ENCODE assay signal across 14 cellular contexts in the genomic region with DNA sequence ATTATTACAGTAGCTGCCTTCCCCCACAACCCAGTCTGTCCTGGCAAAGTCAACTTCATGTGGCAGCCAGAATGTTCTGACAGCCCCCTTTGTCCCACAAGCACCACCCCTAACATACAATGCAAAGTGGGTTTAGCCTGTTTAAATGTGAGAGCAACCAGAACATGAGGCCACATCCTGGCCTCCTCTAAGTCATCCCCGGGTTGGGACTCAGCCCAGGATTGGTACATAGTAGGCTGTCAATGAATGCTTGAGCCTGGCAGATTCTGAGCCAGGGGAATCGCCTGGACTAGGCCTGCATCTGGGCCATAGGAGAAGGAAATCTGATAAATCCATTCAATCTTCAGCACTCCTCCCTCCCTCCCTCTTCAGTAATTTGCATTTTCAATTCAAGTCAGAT. TPM values are rescaled to one million over a fixed set of nuclear protein-coding genes. Genes with fewer than 3 reads are reported as not detected.
DNase-seq lines count a peak whose midpoint lies in the region; ATAC-seq, FAIRE-seq and TF ChIP-seq lines count a peak whose summit lies in the region.
"Had no signal": no experiment of that assay in that cellular context is flagged by ENCODE, and none has a peak within 500 bp of the region (broad histone marks: within the 10 kb centered on the region; RNA-seq: fewer than 3 reads in every experiment).

No MANE protein-coding gene starts in this region.

- H3K9me3 ChIP-seq in A549 (no peaks in the 10 kb centered on the region), H9 (ENCODE audit: control insufficient read depth, low read depth, low read length) (no peaks in the 10 kb centered on the region), hepatocyte (ENCODE audit: low read depth) (no peaks in the 10 kb centered on the region), tibial nerve (no peaks in the 10 kb centered on the region)
- H3K9me3 ChIP-seq: heart right ventricle, tibial artery had no signal

- no peaks in the 10 kb centered on the region for H3K79me1 ChIP-seq in H9 (ENCODE audit: insufficient read depth, low read depth, low read length, poor library complexity, severe bottlenecking)

- H3K4me3 ChIP-seq in A549 (no peak overlapping the region), hepatocyte (no peak overlapping the region), tibial nerve (no peak overlapping the region)
- H3K4me3 ChIP-seq: heart right ventricle, tibial artery had no signal

- no peak overlapping the region for H3K56ac ChIP-seq in H9 (ENCODE audit: insufficient read length, low read depth, low read length)

- peak overlapping the region in 2 of 3 experiments; percentile 29 to 88; a peak in 2 of 7 replicates for H3K27ac Mint-ChIP-seq in H9
- peak overlapping the region; percentile 83 for H3K27ac Mint-ChIP-seq in activated CD4-positive, alpha-beta memory T cell treated with anti-CD3 and anti-CD28 coated beads, Interleukin-2, amount 10 ng/mL, durations not matched to agents 7 days and 5 days
- H3K27ac Mint-ChIP-seq: activated B cell treated with CpG ODN at 0.5 μM for 24 hours; dendritic cell treated with granulocyte-macrophage colony-stimulating factor and Interleukin-4, amounts not matched to agents 40 ng/mL and 50 ng/mL, for 4 days had no signal

- TF ChIP-seq CTCF in A549 (IDR thresholded peaks at IDR 0.05) (no peak), H9 (conservative IDR thresholded peaks at IDR 0.05) (no peak), hepatocyte (IDR thresholded peaks at IDR 0.05; ENCODE audit: poor library complexity) (no peak), tibial nerve (IDR thresholded peaks at IDR 0.05) (no peak)

- H2BK12ac ChIP-seq in H9 (ENCODE audit: insufficient read length, low read depth, low read length): no peak overlapping the region

- H3K79me2 ChIP-seq in H9 (ENCODE audit: insufficient read depth, low read length): no peaks in the 10 kb centered on the region
- H3K79me2 ChIP-seq in hepatocyte: no peaks in the 10 kb centered on the region

- H3K4me3 Mint-ChIP-seq in H9: 0 out of 5 replicates have a peak overlapping the region, but pooled peaks of 1 of the 2 experiments have one; percentile 17
- peak overlapping the region; percentile 8 for H3K4me3 Mint-ChIP-seq in activated CD4-positive, alpha-beta memory T cell treated with anti-CD3 and anti-CD28 coated beads, Interleukin-2, amount 10 ng/mL, durations not matched to agents 7 days and 5 days
- H3K4me3 Mint-ChIP-seq: activated B cell treated with CpG ODN at 0.5 μM for 24 hours; dendritic cell treated with granulocyte-macrophage colony-stimulating factor and Interleukin-4, amounts not matched to agents 40 ng/mL and 50 ng/mL, for 4 days had no signal

- no peak overlapping the region for H4K91ac ChIP-seq in H9 (ENCODE audit: insufficient read length, low read depth, low read length)

- peaks cover 61 to 65% of the 10 kb centered on the region in 2 experiments for H3K4me1 Mint-ChIP-seq in H9
- peaks cover 58% of the 10 kb centered on the region for H3K4me1 Mint-ChIP-seq in activated CD4-positive, alpha-beta memory T cell treated with anti-CD3 and anti-CD28 coated beads, Interleukin-2, amount 10 ng/mL, durations not matched to agents 7 days and 5 days

- H2BK120ac ChIP-seq in H9 (ENCODE audit: low read depth, low read length, poor library complexity, severe bottlenecking): no peak overlapping the region

- H2AK5ac ChIP-seq in H9 (ENCODE audit: insufficient read length, low read length): no peak overlapping the region

- no peak overlapping the region for H2BK20ac ChIP-seq in H9 (ENCODE audit: low read depth, low read length, poor library complexity, severe bottlenecking)

- peaks cover 11% of the 10 kb centered on the region for H3K23me2 ChIP-seq in H9 (ENCODE audit: insufficient read length, low read depth, low read length, poor library complexity, severe bottlenecking)

- TF ChIP-seq POLR2A in A549 (IDR thresholded peaks at IDR 0.05; ENCODE audit: low read length): no peak
- no peak for TF ChIP-seq POLR2A in tibial nerve (IDR thresholded peaks at IDR 0.05)

- DNase-seq in A549 (ENCODE audit: low read depth in 1 of 2, low spot score in 1 of 2): no peak
- no peak for DNase-seq in H9
- DNase-seq in activated CD4-positive, alpha-beta memory T cell treated with anti-CD3 and anti-CD28 coated beads, Interleukin-2, amount 10 ng/mL, durations not matched to agents 7 days and 5 days: no peak
- no peak for DNase-seq in hepatocyte (ENCODE audit: low spot score)
- no peak for DNase-seq in NCI-H1694 treated with DMSO at 0.1 percent for 48 hours (lab: John Stamatoyannopoulos, UW)
- no peak for DNase-seq in tibial nerve (ENCODE audit: low spot score in 2 of 2)
- no peak for DNase-seq in cerebellar cortex (ENCODE audit: low spot score)
- DNase-seq: activated B cell treated with CpG ODN at 0.5 μM for 24 hours, heart right ventricle, NCI-H2171, tibial artery had no signal

- H3K9ac ChIP-seq in H9 (ENCODE audit: extremely low read depth, insufficient read length, low read length): no peak overlapping the region

- H3K23ac ChIP-seq in H9 (ENCODE audit: insufficient read length, low read depth, low read length): no peak overlapping the region

- no peaks in the 10 kb centered on the region for H3K36me3 ChIP-seq in hepatocyte (replicated peaks; ENCODE audit: insufficient read depth, low read depth)
- H3K36me3 ChIP-seq in tibial nerve: no peaks in the 10 kb centered on the region
- H3K36me3 ChIP-seq: heart right ventricle, tibial artery had no signal

- H3K27me3 Mint-ChIP-seq in H9 (ENCODE audit: low read depth): peaks cover 7% of the 10 kb centered on the region
- peaks cover 7% of the 10 kb centered on the region for H3K27me3 Mint-ChIP-seq in activated CD4-positive, alpha-beta memory T cell treated with anti-CD3 and anti-CD28 coated beads, Interleukin-2, amount 10 ng/mL, durations not matched to agents 7 days and 5 days

- 72% methylated on average over 2 of the region's 2 CpGs for WGBS in A549 (ENCODE audit: missing lambda C conversion rate)
- WGBS in H9 (ENCODE audit: extremely low coverage, insufficient read length, low lambda C conversion rate): no CpG with 5 or more reads among the region's 2 CpGs
- 73% methylated on average over 2 of the region's 2 CpGs for WGBS in hepatocyte (ENCODE audit: low lambda C conversion rate, missing lambda C conversion rate)
- WGBS in tibial nerve, 2 donors: 44 to 62% methylated on average over 2 of the region's 2 CpGs

- H3K9me3 Mint-ChIP-seq in H9: no peaks in the 10 kb centered on the region
- no peaks in the 10 kb centered on the region for H3K9me3 Mint-ChIP-seq in activated CD4-positive, alpha-beta memory T cell treated with anti-CD3 and anti-CD28 coated beads, Interleukin-2, amount 10 ng/mL, durations not matched to agents 7 days and 5 days
- H3K9me3 Mint-ChIP-seq: activated B cell treated with CpG ODN at 0.5 μM for 24 hours; dendritic cell treated with granulocyte-macrophage colony-stimulating factor and Interleukin-4, amounts not matched to agents 40 ng/mL and 50 ng/mL, for 4 days; IgD-negative memory B cell had no signal

- no peak overlapping the region for H3K18ac ChIP-seq in H9 (ENCODE audit: insufficient read length, low read depth, low read length)

- H3K27ac ChIP-seq in A549 (peak overlapping the region; percentile 92 to 97), H9 (ENCODE audit: insufficient read length, low read depth, low read length) (no peak overlapping the region), hepatocyte (peak overlapping the region; percentile 48), tibial nerve (peak overlapping the region in 2 of 4 donors; percentile 69 to 88)
- H3K27ac ChIP-seq: tibial artery had no signal

- CTCF ChIA-PET in A549 (lab: Yijun Ruan, JAX): interaction anchor here (0.5 to 22.1 kb wide), 7 partner anchors 10 to 190 kb away, joined by 3 to 473 read pairs (median 17); a partner anchor contains a TSS
- CTCF ChIA-PET in activated CD4-positive, alpha-beta memory T cell treated with anti-CD3 and anti-CD28 coated beads, Interleukin-2, amount 10 ng/mL, durations not matched to agents 7 days and 5 days (lab: Charles Lee): interaction anchor here (0.5 to 1.2 kb wide), 3 partner anchors 42 to 1377 kb away, joined by 3 read pairs; no protein-coding TSS in a partner anchor

- H3K36me3 Mint-ChIP-seq in H9 (ENCODE audit: insufficient read depth in 1 of 3, low read depth in 3 of 3): no peaks in the 10 kb centered on the region; a peak in 1 of 7 replicates
- H3K36me3 Mint-ChIP-seq in activated CD4-positive, alpha-beta memory T cell treated with anti-CD3 and anti-CD28 coated beads, Interleukin-2, amount 10 ng/mL, durations not matched to agents 7 days and 5 days (ENCODE audit: low read depth): no peaks in the 10 kb centered on the region

- no peak for TF ChIP-seq RAD21 in A549 (conservative IDR thresholded peaks at IDR 0.05 in 1 of 2, IDR thresholded peaks at IDR 0.05 in 1 of 2)

- TF ChIP-seq EP300 in A549 (IDR thresholded peaks at IDR 0.05): no peak
- TF ChIP-seq EP300 in tibial nerve (IDR thresholded peaks at IDR 0.05): peak in 1 of 2 donors; percentile 80

- H3K4me2 ChIP-seq in A549: peak overlapping the region; percentile 91
- H3K4me2 ChIP-seq in H9 (ENCODE audit: insufficient read depth, insufficient read length, low read length): no peak overlapping the region
- peak overlapping the region; percentile 30 for H3K4me2 ChIP-seq in hepatocyte

- H3K27me3 ChIP-seq in H9 (ENCODE audit: insufficient read depth, low read length) (no peaks in the 10 kb centered on the region), hepatocyte (no peaks in the 10 kb centered on the region), tibial nerve (no peaks in the 10 kb centered on the region)
- H3K27me3 ChIP-seq: tibial artery had no signal

- POLR2A ChIA-PET in A549 (lab: Yijun Ruan, JAX): interaction anchor here (0.9 to 7.5 kb wide), 2 partner anchors 13 to 23 kb away, joined by 3 to 140 read pairs; no protein-coding TSS in a partner anchor
- POLR2A ChIA-PET in activated CD4-positive, alpha-beta memory T cell treated with anti-CD3 and anti-CD28 coated beads, Interleukin-2, amount 10 ng/mL, durations not matched to agents 7 days and 5 days (lab: Charles Lee): no interaction called here

- FAIRE-seq in A549 (lab: Jason Lieb, UNC): no peak

- no peak overlapping the region for H2AFZ ChIP-seq in H9 (ENCODE audit: low read length)
- H2AFZ ChIP-seq in hepatocyte: no peak overlapping the region

- no peak overlapping the region for H4K5ac ChIP-seq in H9 (ENCODE audit: insufficient read length, low read depth, low read length)

- no peak overlapping the region for H3K14ac ChIP-seq in H9 (ENCODE audit: insufficient read depth, low read length)

- no peak overlapping the region for H2BK15ac ChIP-seq in H9 (ENCODE audit: low read depth, low read length)

- H3K4me1 ChIP-seq in A549 (peaks cover 80% of the 10 kb centered on the region), H9 (ENCODE audit: insufficient read depth, low read length) (peaks cover 13% of the 10 kb centered on the region), hepatocyte (ENCODE audit: insufficient read depth) (peaks cover 34% of the 10 kb centered on the region), tibial nerve (peaks cover 0 to 80% (median 23%) of the 10 kb centered on the region in 4 donors)

- ATAC-seq in A549: no peak
- ATAC-seq in GM19455 (IDR thresholded peaks at IDR 0.05; ENCODE audit: unreplicated experiment): no peak
- ATAC-seq: heart right ventricle had no signal

- H2BK5ac ChIP-seq in H9 (ENCODE audit: insufficient read length, low read length): no peak overlapping the region

- H3K9me2 ChIP-seq in hepatocyte (replicated peaks; ENCODE audit: insufficient read depth): no peaks in the 10 kb centered on the region

- no peak overlapping the region for H3T11ph ChIP-seq in H9 (ENCODE audit: low read length)

- H4K20me1 ChIP-seq in H9 (ENCODE audit: control insufficient read depth, insufficient read depth, insufficient read length): no peaks in the 10 kb centered on the region
- H4K20me1 ChIP-seq in hepatocyte (ENCODE audit: insufficient read depth, poor library complexity, severe bottlenecking): no peaks in the 10 kb centered on the region

- no peak overlapping the region for H3K4ac ChIP-seq in H9 (ENCODE audit: low read depth, low read length)

- H4K8ac ChIP-seq in H9 (replicated peaks; ENCODE audit: insufficient read length, low read depth, low read length): no peak overlapping the region

RNA-seq across cellular contexts. Expression of a gene that starts 4.3 kb away (rescaled TPM):
- polyA plus RNA-seq in A549 (2011; rRNA removed): 141 and 181 TPM in 2 replicates
- polyA plus RNA-seq in A549 (2012; cell fraction: cytosol; rRNA removed): 182 and 240 TPM in 2 replicates
- polyA plus RNA-seq in A549 (2012; cell fraction: nucleus; rRNA removed): 975 and 1,352 TPM in 2 replicates
- 248 to 268 TPM (median 256 TPM) in 3 replicates for polyA plus RNA-seq in A549 (2017; fragmentation: RNase III; extraction: RNeasy Plus Mini Kit Qiagen cat#74134 plus additional on column Dnase treatment)
- 337 and 368 TPM in 2 replicates for polyA minus RNA-seq in A549 (2011; rRNA and poly(A)+ RNA removed)
- total RNA-seq in H9 (2021): 22.5 and 22.7 TPM in 2 replicates
- 10 to 100 TPM; 12.5 to 13.4 TPM for total RNA-seq in activated CD4-positive, alpha-beta memory T cell treated with anti-CD3 and anti-CD28 coated beads, Interleukin-2, amount 10 ng/mL, durations not matched to agents 7 days and 5 days
- 26.3 and 28.5 TPM in 2 replicates for total RNA-seq in hepatocyte
- 32.8 and 43.4 TPM in 2 replicates for polyA plus RNA-seq in hepatocyte
- 10 to 100 TPM; 59.2 to 85.7 (median 69.1) TPM for total RNA-seq in tibial nerve

RNA-seq across cellular contexts. Expression of a gene that starts 43.5 kb away (rescaled TPM):
- polyA plus RNA-seq in A549 (2011; rRNA removed): 28.5 and 34.4 TPM in 2 replicates
- polyA plus RNA-seq in A549 (2012; cell fraction: cytosol; rRNA removed): 59.2 and 79.0 TPM in 2 replicates
- 67.5 and 95.4 TPM in 2 replicates for polyA plus RNA-seq in A549 (2012; cell fraction: nucleus; rRNA removed)
- 14.1 to 19.8 TPM (median 15.2 TPM) in 3 replicates for polyA plus RNA-seq in A549 (2017; fragmentation: RNase III; extraction: RNeasy Plus Mini Kit Qiagen cat#74134 plus additional on column Dnase treatment)
- polyA minus RNA-seq in A549 (2011; rRNA and poly(A)+ RNA removed): 65.2 and 71.3 TPM in 2 replicates
- total RNA-seq in H9 (2021): 16.2 and 19.9 TPM in 2 replicates
- 10 to 100 TPM; 19.6 to 23.4 TPM for total RNA-seq in activated CD4-positive, alpha-beta memory T cell treated with anti-CD3 and anti-CD28 coated beads, Interleukin-2, amount 10 ng/mL, durations not matched to agents 7 days and 5 days
- 35.5 and 42.7 TPM in 2 replicates for total RNA-seq in hepatocyte
- 55.8 and 56.9 TPM in 2 replicates for polyA plus RNA-seq in hepatocyte
- total RNA-seq in tibial nerve: 10 to 100 TPM; 37.9 to 77.7 (median 49.8) TPM

RNA-seq across cellular contexts. Expression of a gene that starts 56.6 kb away (rescaled TPM):
- polyA plus RNA-seq in A549 (2011; rRNA removed): 0.04 TPM in 1 of 2 replicates, not detected in the other
- 0.08 and 0.12 TPM in 2 replicates for polyA plus RNA-seq in A549 (2012; cell fraction: cytosol; rRNA removed)
- polyA plus RNA-seq in A549 (2012; cell fraction: nucleus; rRNA removed): 0.04 and 0.13 TPM in 2 replicates
- 0.04 to 0.24 TPM (median 0.17 TPM) in 3 replicates for polyA plus RNA-seq in A549 (2017; fragmentation: RNase III; extraction: RNeasy Plus Mini Kit Qiagen cat#74134 plus additional on column Dnase treatment)
- not detected in 2 replicates for polyA minus RNA-seq in A549 (2011; rRNA and poly(A)+ RNA removed)
- total RNA-seq in H9 (2021): 1.1 and 1.2 TPM in 2 replicates
- not detected for total RNA-seq in activated CD4-positive, alpha-beta memory T cell treated with anti-CD3 and anti-CD28 coated beads, Interleukin-2, amount 10 ng/mL, durations not matched to agents 7 days and 5 days
- total RNA-seq in hepatocyte: 0.37 and 0.88 TPM in 2 replicates
- polyA plus RNA-seq in hepatocyte: 0.55 and 1.1 TPM in 2 replicates
- under 1 TPM in 1 of 4 donors, not detected in 3; 0.30 TPM for total RNA-seq in tibial nerve
- total RNA-seq: activated B cell treated with CpG ODN at 0.5 μM for 24 hours had no signal
- polyA plus RNA-seq: IgD-negative memory B cell had no signal
